27 cellular contexts compared by ENCODE assay signal in the genomic region with DNA sequence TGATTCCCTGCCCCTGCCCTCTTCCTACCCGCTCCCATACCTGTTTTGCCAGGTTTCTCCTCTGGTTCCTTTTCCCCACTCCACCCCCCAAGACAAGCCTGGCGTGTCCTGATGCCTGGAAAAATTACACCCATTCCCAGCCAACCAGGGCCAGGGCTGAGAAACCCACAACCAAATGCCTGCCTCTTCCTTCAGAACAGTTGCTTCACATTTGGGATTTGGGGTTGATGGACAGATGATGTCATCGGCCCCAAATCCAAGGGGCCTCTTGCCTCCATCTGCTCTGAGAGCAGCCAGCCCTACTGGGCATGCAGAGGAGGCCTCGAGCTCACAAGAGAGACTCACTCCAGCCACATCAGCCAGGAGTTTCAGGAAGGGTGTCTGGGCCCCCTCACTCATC. TPM values are rescaled to one million over a fixed set of nuclear protein-coding genes. Genes with fewer than 3 reads are reported as not detected.
DNase-seq lines count a peak whose midpoint lies in the region; ATAC-seq and TF ChIP-seq lines count a peak whose summit lies in the region.
"Had no signal": no experiment of that assay in that cellular context is flagged by ENCODE, and none has a peak within 500 bp of the region (broad histone marks: within the 10 kb centered on the region; RNA-seq: fewer than 3 reads in every experiment).

No MANE protein-coding gene starts in this region.

- H3K23ac ChIP-seq in mesendoderm (ENCODE audit: low read length) = no peak overlapping the region

- 81 to 89% methylated on average over 4 of the region's 4 CpGs for WGBS in sigmoid colon, 2 donors
- no CpG with 5 or more reads among the region's 4 CpGs for WGBS in mesendoderm (ENCODE audit: extremely low coverage, insufficient coverage, low lambda C conversion rate)

- TF ChIP-seq POLR2A in sigmoid colon (IDR thresholded peaks at IDR 0.05) = no peak

- H3K9me3 ChIP-seq in HEK293 (ENCODE audit: control insufficient read depth, insufficient read depth, low read depth, low read length) = no peaks in the 10 kb centered on the region
- no peaks in the 10 kb centered on the region for H3K9me3 ChIP-seq in sigmoid colon
- H3K9me3 ChIP-seq: HAP-1, MG63, testis, uterus had no signal

- TF ChIP-seq EP300 in sigmoid colon (IDR thresholded peaks at IDR 0.05) = no peak

- intact Hi-C loops in sigmoid colon (cut with DNase I) = no loop called here

- H4K8ac ChIP-seq in mesendoderm (ENCODE audit: low read depth, low read length) = no peak overlapping the region

- H3K27ac ChIP-seq in HEK293 (ENCODE audit: extremely low read depth, low read depth, low read length) = no peak overlapping the region
- H3K27ac ChIP-seq in sigmoid colon = no peak overlapping the region
- no peak overlapping the region for H3K27ac ChIP-seq in mesendoderm (ENCODE audit: low read depth, low read length)
- H3K27ac ChIP-seq: testis, uterus had no signal

- H3K79me2 ChIP-seq in mesendoderm (ENCODE audit: control insufficient read depth, insufficient read depth, low read length) = no peaks in the 10 kb centered on the region

- DNase-seq in NCI-H524 treated with DMSO at 0.1 percent for 48 hours (lab: John Stamatoyannopoulos, UW) (peak; percentile 55), fibroblast of mammary gland (ENCODE audit: low read depth) (peak; percentile 23), sigmoid colon (peak; percentile 24), mesendoderm (no peak)
- DNase-seq: activated B cell treated with CpG ODN at 0.5 μM for 24 hours; activated CD4-positive, alpha-beta T cell treated with anti-CD3 and anti-CD28 coated beads, Interleukin-2, amount 50 U/mL, for 4 hours; activated CD8-positive, alpha-beta memory T cell treated with anti-CD3 and anti-CD28 coated beads, Interleukin-2, amount 50 U/mL, for 48 hours; C1 segment of cervical spinal cord; caudate nucleus; dermis blood vessel endothelial cell; EL; mammary epithelial cell; MG63; NCI-H146; NCI-H774; occipital lobe; OCI-M1; stimulated activated CD4-positive, alpha-beta T cell treated with anti-CD3 and anti-CD28 coated beads, Interleukin-4, amount 100 ng/mL, for 1 hour; stimulated activated naive CD4-positive, alpha-beta T cell treated with Interleukin-2 at 50 U/mL for 16 hours; T-helper 9 cell; testis; uterus had no signal

- H3K18ac ChIP-seq in mesendoderm (ENCODE audit: low read length) = no peak overlapping the region

- no peak overlapping the region for H4K5ac ChIP-seq in mesendoderm (ENCODE audit: low read length)

- no peak for TF ChIP-seq CTCF in HEK293 (tag by site-specific recombination; IDR thresholded peaks at IDR 0.05)
- no peak for TF ChIP-seq CTCF in fibroblast of mammary gland (conservative IDR thresholded peaks at IDR 0.05; ENCODE audit: control insufficient read depth, insufficient read depth, low read depth, low read length)
- no peak for TF ChIP-seq CTCF in sigmoid colon (IDR thresholded peaks at IDR 0.05)

- ATAC-seq in HG02970 (IDR thresholded peaks at IDR 0.05; ENCODE audit: low FRiP score, unreplicated experiment) (no peak), HG03095 (IDR thresholded peaks at IDR 0.05; ENCODE audit: unreplicated experiment) (no peak)
- ATAC-seq: Right ventricle myocardium inferior had no signal

- no peak overlapping the region for H2BK5ac ChIP-seq in mesendoderm (ENCODE audit: low read length)

- no peak overlapping the region for H2BK120ac ChIP-seq in mesendoderm (ENCODE audit: low read depth, low read length)

- H3K4me1 ChIP-seq in HEK293 (ENCODE audit: control insufficient read depth, insufficient read depth, low read length) (no peaks in the 10 kb centered on the region), sigmoid colon (no peaks in the 10 kb centered on the region), mesendoderm (ENCODE audit: control insufficient read depth, low read depth, low read length) (peaks cover 7% of the 10 kb centered on the region)
- H3K4me1 ChIP-seq: HAP-1, uterus had no signal

- H2AK5ac ChIP-seq in mesendoderm (ENCODE audit: low read length) = no peak overlapping the region

- no peaks in the 10 kb centered on the region for H3K79me1 ChIP-seq in mesendoderm (ENCODE audit: low read length)

- no peak overlapping the region for H2BK15ac ChIP-seq in mesendoderm (replicated peaks; ENCODE audit: low read depth)

- POLR2A ChIA-PET in HEK293 (lab: Yijun Ruan, JAX) = no interaction called here

- no peak overlapping the region for H3K56ac ChIP-seq in mesendoderm (ENCODE audit: low read length)

- H3K4me2 ChIP-seq in mesendoderm (ENCODE audit: low read length) = no peak overlapping the region

- H3K4me3 ChIP-seq in HEK293 (ENCODE audit: low read depth, low read length) = no peak overlapping the region
- H3K4me3 ChIP-seq in fibroblast of mammary gland (ENCODE audit: control insufficient read depth, low read depth, low read length) = no peak overlapping the region
- H3K4me3 ChIP-seq in sigmoid colon = no peak overlapping the region
- H3K4me3 ChIP-seq in mesendoderm (ENCODE audit: low read length) = no peak overlapping the region
- H3K4me3 ChIP-seq: HAP-1, MG63, testis, uterus had no signal

- H3K36me3 ChIP-seq in HEK293 (ENCODE audit: control insufficient read depth in 2 of 2, insufficient read depth in 1 of 2, low read length in 2 of 2) = no peaks in the 10 kb centered on the region
- no peaks in the 10 kb centered on the region for H3K36me3 ChIP-seq in sigmoid colon
- H3K36me3 ChIP-seq in mesendoderm (ENCODE audit: control insufficient read depth, insufficient read depth, low read length) = no peaks in the 10 kb centered on the region
- H3K36me3 ChIP-seq: HAP-1, MG63, uterus had no signal

- H3K27me3 ChIP-seq in sigmoid colon (no peaks in the 10 kb centered on the region), mesendoderm (ENCODE audit: insufficient read depth, low read length, poor library complexity) (no peaks in the 10 kb centered on the region)
- H3K27me3 ChIP-seq: MG63, testis, uterus had no signal

- H3K9ac ChIP-seq in mesendoderm (ENCODE audit: low read length) = no peak overlapping the region

- CTCF ChIA-PET in HEK293 (lab: Yijun Ruan, JAX) = interaction anchor here (1.4 kb wide), 1 partner anchor 71 kb away, joined by 3 read pairs; no protein-coding TSS in a partner anchor

- no peak overlapping the region for H3K4ac ChIP-seq in mesendoderm (ENCODE audit: low read depth, low read length)

TF ChIP-seq in HEK293, 187 proteins besides CTCF, POLR2A, EP300 and RAD21:
- TF ChIP-seq ZNF214 (tag by site-specific recombination; IDR thresholded peaks at IDR 0.05; ENCODE audit: borderline replicate concordance) = no peak
- TF ChIP-seq, protein P1, sequence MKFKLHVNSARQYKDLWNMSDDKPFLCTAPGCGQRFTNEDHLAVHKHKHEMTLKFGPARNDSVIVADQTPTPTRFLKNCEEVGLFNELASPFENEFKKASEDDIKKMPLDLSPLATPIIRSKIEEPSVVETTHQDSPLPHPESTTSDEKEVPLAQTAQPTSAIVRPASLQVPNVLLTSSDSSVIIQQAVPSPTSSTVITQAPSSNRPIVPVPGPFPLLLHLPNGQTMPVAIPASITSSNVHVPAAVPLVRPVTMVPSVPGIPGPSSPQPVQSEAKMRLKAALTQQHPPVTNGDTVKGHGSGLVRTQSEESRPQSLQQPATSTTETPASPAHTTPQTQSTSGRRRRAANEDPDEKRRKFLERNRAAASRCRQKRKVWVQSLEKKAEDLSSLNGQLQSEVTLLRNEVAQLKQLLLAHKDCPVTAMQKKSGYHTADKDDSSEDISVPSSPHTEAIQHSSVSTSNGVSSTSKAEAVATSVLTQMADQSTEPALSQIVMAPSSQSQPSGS (tag by site-specific recombination; IDR thresholded peaks at IDR 0.05; ENCODE audit: low read depth) = peak; percentile 60; the same call in 1 of the 2 replicates

RNA-seq across cellular contexts. Expression of gene NEK6, which starts 8.8 kb away (rescaled TPM):
- 10 to 100 TPM in 2 of 4 donors, 1 to 10 TPM in 2; 8.2 to 24.1 (median 14.2) TPM for total RNA-seq in sigmoid colon
- 10 to 100 TPM; 13.8 to 36.2 (median 24.7) TPM for polyA plus RNA-seq in sigmoid colon
- 12.8 TPM for polyA plus RNA-seq in mesendoderm (2013, experiment 1 of 2)
- polyA plus RNA-seq in mesendoderm (2013, experiment 2 of 2) = 13.7 TPM
